14 cellular contexts compared by ENCODE assay signal in genomic region chr6:139765825-139766285, GRCh38.
DNase-seq lines count a peak whose midpoint lies in the region; ATAC-seq and TF ChIP-seq lines count a peak whose summit lies in the region.
"Had no signal": no experiment of that assay in that cellular context is flagged by ENCODE, and none has a peak within 500 bp of the region (broad histone marks: within the 10 kb centered on the region; RNA-seq: fewer than 3 reads in every experiment).

No MANE protein-coding gene starts in this region.

- no peaks in the 10 kb centered on the region for H3K9me3 Mint-ChIP-seq in nephron
- no peaks in the 10 kb centered on the region for H3K9me3 Mint-ChIP-seq in activated CD4-positive, alpha-beta memory T cell treated with anti-CD3 and anti-CD28 coated beads, Interleukin-2, amount 10 ng/mL, durations not matched to agents 7 days and 5 days
- H3K9me3 Mint-ChIP-seq: activated T-cell treated with anti-CD3 and anti-CD28 coated beads, Interleukin-2, amount 50 U/mL, for 24 hours; CD8-positive, alpha-beta memory T cell had no signal

- peak overlapping the region; percentile 1 to 43 (median 11) for H3K27ac Mint-ChIP-seq in nephron
- H3K27ac Mint-ChIP-seq in activated CD4-positive, alpha-beta memory T cell treated with anti-CD3 and anti-CD28 coated beads, Interleukin-2, amount 10 ng/mL, durations not matched to agents 7 days and 5 days = no peak overlapping the region
- H3K27ac Mint-ChIP-seq: activated T-cell treated with anti-CD3 and anti-CD28 coated beads, Interleukin-2, amount 50 U/mL, for 24 hours; CD8-positive, alpha-beta memory T cell had no signal

- no peaks in the 10 kb centered on the region for H3K9me3 ChIP-seq in Karpas-422 (ENCODE audit: low read length)
- H3K9me3 ChIP-seq: thoracic aorta had no signal

- no peak overlapping the region for H2AFZ ChIP-seq in Karpas-422 (ENCODE audit: low read length)

- H3K4me1 Mint-ChIP-seq in nephron = peaks cover 69% of the 10 kb centered on the region
- peaks cover 14% of the 10 kb centered on the region for H3K4me1 Mint-ChIP-seq in activated CD4-positive, alpha-beta memory T cell treated with anti-CD3 and anti-CD28 coated beads, Interleukin-2, amount 10 ng/mL, durations not matched to agents 7 days and 5 days

- DNase-seq in DMS53 treated with DMSO at 0.1 percent for 48 hours (lab: John Stamatoyannopoulos, UW; ENCODE audit: unreplicated experiment) = peak; percentile 67
- peak; percentile 88 for DNase-seq in OCI-M1 (lab: John Stamatoyannopoulos, UW)
- peak; percentile 44 for DNase-seq in epithelial cell of esophagus (ENCODE audit: low read depth)
- DNase-seq in activated CD4-positive, alpha-beta memory T cell treated with anti-CD3 and anti-CD28 coated beads, Interleukin-2, amount 10 ng/mL, durations not matched to agents 7 days and 5 days = no peak
- no peak for DNase-seq in Karpas-422
- DNase-seq: activated T-cell treated with anti-CD3 and anti-CD28 coated beads, Interleukin-2, amount 50 U/mL, for 24 hours; CD8-positive, alpha-beta memory T cell; left ventricle myocardium superior; NCI-H2171; T-helper 2 cell had no signal

- no peaks in the 10 kb centered on the region for H3K27me3 ChIP-seq in Karpas-422 (ENCODE audit: low read length)

- no peak for ATAC-seq in GM21529 (IDR thresholded peaks at IDR 0.05; ENCODE audit: unreplicated experiment)
- no peak for ATAC-seq in GM19023 (IDR thresholded peaks at IDR 0.05; ENCODE audit: unreplicated experiment)
- ATAC-seq: left ventricle myocardium superior had no signal

- CTCF ChIA-PET in activated CD4-positive, alpha-beta memory T cell treated with anti-CD3 and anti-CD28 coated beads, Interleukin-2, amount 10 ng/mL, durations not matched to agents 7 days and 5 days (lab: Charles Lee) = no interaction called here

- H3K27ac ChIP-seq in Karpas-422 (ENCODE audit: low read length) = no peak overlapping the region

- H3K9me2 ChIP-seq in Karpas-422 (replicated peaks; ENCODE audit: insufficient read depth, low read length) = no peaks in the 10 kb centered on the region

- H3K79me2 ChIP-seq in Karpas-422 (ENCODE audit: low read length) = no peaks in the 10 kb centered on the region

- TF ChIP-seq CTCF in epithelial cell of esophagus (IDR thresholded peaks at IDR 0.05; ENCODE audit: insufficient read depth, low read depth, low read length, missing control alignments) (no peak), nephron (IDR thresholded peaks at IDR 0.05; ENCODE audit: unreplicated experiment in 3 of 3) (no peak)

- H3K4me3 ChIP-seq in epithelial cell of esophagus (ENCODE audit: low read length) (no peak overlapping the region), Karpas-422 (ENCODE audit: low read length) (no peak overlapping the region)
- H3K4me3 ChIP-seq: thoracic aorta had no signal

- H3K27me3 Mint-ChIP-seq in nephron (ENCODE audit: low read depth) = no peaks in the 10 kb centered on the region
- H3K27me3 Mint-ChIP-seq in activated CD4-positive, alpha-beta memory T cell treated with anti-CD3 and anti-CD28 coated beads, Interleukin-2, amount 10 ng/mL, durations not matched to agents 7 days and 5 days = no peaks in the 10 kb centered on the region
- H3K27me3 Mint-ChIP-seq: activated T-cell treated with anti-CD3 and anti-CD28 coated beads, Interleukin-2, amount 50 U/mL, for 24 hours; CD8-positive, alpha-beta memory T cell had no signal

- H3K4me3 Mint-ChIP-seq in nephron = no peak overlapping the region
- H3K4me3 Mint-ChIP-seq in activated CD4-positive, alpha-beta memory T cell treated with anti-CD3 and anti-CD28 coated beads, Interleukin-2, amount 10 ng/mL, durations not matched to agents 7 days and 5 days = no peak overlapping the region
- H3K4me3 Mint-ChIP-seq: activated T-cell treated with anti-CD3 and anti-CD28 coated beads, Interleukin-2, amount 50 U/mL, for 24 hours; CD8-positive, alpha-beta memory T cell had no signal

- no peaks in the 10 kb centered on the region for H3K36me3 ChIP-seq in Karpas-422 (ENCODE audit: insufficient read depth, low read length)
- H3K36me3 ChIP-seq: thoracic aorta had no signal

- POLR2A ChIA-PET in activated CD4-positive, alpha-beta memory T cell treated with anti-CD3 and anti-CD28 coated beads, Interleukin-2, amount 10 ng/mL, durations not matched to agents 7 days and 5 days (lab: Charles Lee) = no interaction called here

- no peaks in the 10 kb centered on the region for H4K20me1 ChIP-seq in Karpas-422 (ENCODE audit: insufficient read depth, low read depth, low read length)

- no peak overlapping the region for H3K4me2 ChIP-seq in Karpas-422 (ENCODE audit: low read depth, low read length, poor library complexity, severe bottlenecking)

- H3K4me1 ChIP-seq in Karpas-422 (ENCODE audit: low read length) = peaks cover 6% of the 10 kb centered on the region

- H3K9ac ChIP-seq in Karpas-422 (ENCODE audit: low read length) = no peak overlapping the region

- no peaks in the 10 kb centered on the region for H3K36me3 Mint-ChIP-seq in nephron (ENCODE audit: low read depth)
- H3K36me3 Mint-ChIP-seq in activated CD4-positive, alpha-beta memory T cell treated with anti-CD3 and anti-CD28 coated beads, Interleukin-2, amount 10 ng/mL, durations not matched to agents 7 days and 5 days (ENCODE audit: low read depth) = no peaks in the 10 kb centered on the region
- H3K36me3 Mint-ChIP-seq: CD8-positive, alpha-beta memory T cell had no signal

Comparison
In these comparisons a context has a peak if more than half of its experiments do, and no peak if none do; other contexts are left out.
1. DNase-seq: peak in DMS53 treated with DMSO at 0.1 percent for 48 hours (single experiment), OCI-M1 (single experiment) and epithelial cell of esophagus (single experiment); none in activated CD4-positive, alpha-beta memory T cell treated with anti-CD3 and anti-CD28 coated beads, Interleukin-2, amount 10 ng/mL, durations not matched to agents 7 days and 5 days (single experiment) and Karpas-422 (single experiment).